8 cellular contexts compared by ENCODE assay signal in the genomic region with DNA sequence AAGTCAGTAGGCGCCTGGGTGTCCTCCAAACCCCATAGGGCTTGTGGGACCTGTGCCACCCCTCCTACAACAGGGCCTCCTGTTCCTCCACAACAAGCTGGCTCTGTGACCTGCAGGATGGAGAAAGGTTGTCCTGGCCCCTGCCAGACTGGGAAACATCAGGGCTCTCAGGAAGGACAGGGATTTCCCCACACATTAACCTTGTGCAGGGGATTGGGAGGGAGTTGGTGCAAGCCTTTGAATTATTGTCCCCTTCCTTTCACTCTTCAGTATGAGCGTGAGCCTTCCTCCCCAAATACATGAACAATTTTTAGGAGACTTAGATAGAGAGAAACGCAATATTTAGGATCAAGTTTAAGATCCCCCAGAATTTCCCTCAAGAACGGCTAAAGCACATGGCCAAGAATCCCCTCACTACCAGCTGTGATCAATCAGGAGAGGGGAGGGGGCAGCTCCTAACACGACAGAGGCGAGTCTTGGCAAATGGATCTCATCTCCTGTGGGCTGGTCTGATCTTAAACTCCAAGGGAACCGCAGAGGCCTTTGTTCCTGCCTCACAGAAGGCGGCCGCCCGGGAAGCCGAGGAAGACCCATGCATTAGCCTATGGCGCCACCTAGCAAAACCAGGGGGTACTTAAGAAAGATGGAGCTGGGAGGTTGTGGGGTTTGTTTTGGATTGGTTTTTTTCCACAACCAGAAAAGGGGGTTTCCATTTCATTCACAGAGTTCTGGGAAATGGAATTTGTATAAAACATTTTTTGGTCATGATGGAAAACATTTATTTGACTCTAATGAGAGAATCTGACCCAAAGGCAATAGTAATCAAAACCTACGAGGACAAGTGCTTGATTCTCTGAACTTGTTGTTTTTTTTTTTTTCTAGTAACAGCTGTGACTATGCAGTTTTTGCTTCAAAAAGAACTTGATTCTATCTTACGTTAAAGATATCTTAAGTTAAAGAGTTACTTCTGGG. TPM values are rescaled to one million over a fixed set of nuclear protein-coding genes. Genes with fewer than 3 reads are reported as not detected.
DNase-seq lines count a peak whose midpoint lies in the region; ATAC-seq and TF ChIP-seq lines count a peak whose summit lies in the region.

No MANE protein-coding gene starts in this region.

- peak overlapping the region; percentile 18 for H2AFZ ChIP-seq in mammary epithelial cell (ENCODE audit: low read depth, low read length)

- H3K4me3 ChIP-seq in mammary epithelial cell (replicated peaks in 1 of 3; ENCODE audit: insufficient read depth in 1 of 3, low read depth in 2 of 3, low read length in 3 of 3), result no peak overlapping the region

- CTCF ChIA-PET in mammary epithelial cell (lab: Charles Lee; ENCODE audit: low non-redundant PET), result interaction anchor here (0.6 to 3.1 kb wide), 8 partner anchors 21 to 539 kb away, joined by 6 to 31 read pairs (median 6); no protein-coding TSS in a partner anchor

- H3K27me3 ChIP-seq in mammary epithelial cell (ENCODE audit: insufficient read depth, low read length), result no peaks in the 10 kb centered on the region

- H3K27ac Mint-ChIP-seq in T-helper 17 cell, result no peak overlapping the region

- H3K4me1 Mint-ChIP-seq in T-helper 17 cell, result peaks cover 8% of the 10 kb centered on the region

- 37% methylated on average over 10 of the region's 14 CpGs for WGBS in mammary epithelial cell (ENCODE audit: low coverage, missing lambda C conversion rate)

- H3K9me3 ChIP-seq in T-helper 17 cell (ENCODE audit: control insufficient read depth, low read length, poor library complexity, severe bottlenecking) (no peaks in the 10 kb centered on the region), mammary epithelial cell (replicated peaks; ENCODE audit: insufficient read depth, low read length) (no peaks in the 10 kb centered on the region)

- H3K27me3 Mint-ChIP-seq in T-helper 17 cell, result peaks cover 69% of the 10 kb centered on the region

- intact Hi-C loops in mammary epithelial cell (cut with micrococcal nuclease), result loop anchor here (1.0 to 5.0 kb wide), 8 partner anchors 113 to 542 kb away; a partner anchor contains a TSS

- H3K27ac ChIP-seq in mammary epithelial cell (ENCODE audit: insufficient read depth, low read depth, low read length), result no peak overlapping the region

- dilution Hi-C loops in mammary epithelial cell (cut with HindIII; ENCODE audit: low sequenced_read_pairs), result loop anchor here (5.0 kb wide), 2 partner anchors 82 to 367 kb away; no protein-coding TSS in a partner anchor

- H3K36me3 Mint-ChIP-seq in T-helper 17 cell (ENCODE audit: low read depth), result peaks cover 2% of the 10 kb centered on the region

- no peak overlapping the region for H3K4me3 Mint-ChIP-seq in T-helper 17 cell

- BruUV-seq in mammary epithelial cell (replicated peaks; lab: Mats Ljungman, UMichigan), result no TSS peak

- DNase-seq in Caki2 (ENCODE audit: low read depth) (peak; percentile 77), H4 (ENCODE audit: low spot score) (peak; percentile 90), NCI-H187 treated with DMSO at 0.1 percent for 48 hours (lab: John Stamatoyannopoulos, UW) (peak; percentile 58), T-helper 17 cell (peak in 2 of 3 donors; percentile 11 to 12), mammary epithelial cell (peak; percentile 62), islet precursor cell (peak; percentile 93), activated gamma-delta T cell (lab: John Stamatoyannopoulos, UW) (no peak)
- peak; percentile 76 for DNase-seq in stimulated activated CD4-positive, alpha-beta T cell treated with anti-CD3 and anti-CD28 coated beads, Interleukin-15, amount 100 ng/mL, for 24 hours

- H3K9ac ChIP-seq in mammary epithelial cell (ENCODE audit: insufficient read depth, low read length), result no peak overlapping the region

- in situ Hi-C loops in Caki2 (cut with HindIII; ENCODE audit: low pct_unique_long_range_greater_than_20kb, low sequenced_read_pairs) (no loop called here), mammary epithelial cell (cut with MboI; ENCODE audit: low sequenced_read_pairs in 2 of 2) (loop anchor here (5.0 to 25.0 kb wide), 4 partner anchors 247 to 547 kb away; a partner anchor contains a TSS)

- no peak for ATAC-seq in T-helper 17 cell

- no peaks in the 10 kb centered on the region for H3K79me2 ChIP-seq in mammary epithelial cell (ENCODE audit: insufficient read depth, low read length)

- no peaks in the 10 kb centered on the region for H4K20me1 ChIP-seq in mammary epithelial cell (ENCODE audit: insufficient read depth, low read length)

- H3K36me3 ChIP-seq in mammary epithelial cell (ENCODE audit: insufficient read depth, low read length), result no peaks in the 10 kb centered on the region

- no peak overlapping the region for H3K4me2 ChIP-seq in mammary epithelial cell (ENCODE audit: insufficient read depth, low read depth, low read length)

- peaks cover 5% of the 10 kb centered on the region for H3K4me1 ChIP-seq in mammary epithelial cell (ENCODE audit: insufficient read depth, low read length)

- peak; percentile 86 to 88 for TF ChIP-seq CTCF in mammary epithelial cell (conservative IDR thresholded peaks at IDR 0.05 in 1 of 2, IDR thresholded peaks at IDR 0.05 in 1 of 2; ENCODE audit: extremely low read depth in 1 of 2, insufficient read depth in 1 of 2, low read depth in 1 of 2, low read length in 2 of 2)

RNA-seq across cellular contexts. Expression of a gene that starts 36.1 kb away (rescaled TPM):
- 18.8 and 26.3 TPM in 2 replicates for total RNA-seq in Caki2 (2014; rRNA removed; shearing (Covaris generic); ENCODE audit: low replicate concordance)
- total RNA-seq in H4 (2014; rRNA removed; shearing (Covaris generic)), result 61.1 and 92.0 TPM in 2 replicates
- total RNA-seq in T-helper 17 cell, result not detected
- 100 to 1,000 TPM in 1 of 2 donors, 10 to 100 TPM in 1; 97.7 to 111 TPM for total RNA-seq in mammary epithelial cell
- polyA plus RNA-seq in mammary epithelial cell, result 48.9 TPM
- polyA minus RNA-seq in mammary epithelial cell, result 96.5 TPM

Comparison
In these comparisons a context has a peak if more than half of its experiments do, and no peak if none do; other contexts are left out.
1. RNA of a gene that starts 36.1 kb away (total RNA-seq): 97.7 to 111 TPM in mammary epithelial cell, 61.1 to 92.0 TPM in H4 and 18.8 to 26.3 TPM in Caki2; not detected in T-helper 17 cell; every median in the first group is over 10 times any median in the second.